In the genomic region with DNA sequence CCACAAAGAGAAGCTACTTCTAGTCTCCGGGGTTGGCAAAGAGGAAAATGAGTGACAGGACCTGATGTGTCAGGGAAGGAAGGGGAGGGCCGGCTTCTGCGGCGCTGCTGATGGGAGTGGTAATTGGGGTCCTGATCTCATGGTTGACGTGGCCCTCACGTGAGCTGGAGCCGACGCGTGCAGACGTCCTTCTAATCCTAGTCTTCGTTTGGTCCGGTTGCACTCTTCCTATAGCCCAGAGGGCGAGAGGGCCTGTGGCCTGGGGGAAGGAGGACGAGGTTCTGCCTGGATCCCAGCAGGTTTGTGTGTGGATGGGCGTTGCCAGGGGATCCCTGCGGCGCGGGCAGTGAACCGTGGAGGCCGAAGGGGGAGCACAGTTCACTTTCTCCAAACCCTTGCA, we compare ENCODE assay signal across 9 cellular contexts. TPM values are rescaled to one million over a fixed set of nuclear protein-coding genes. Genes with fewer than 3 reads are reported as not detected.
DNase-seq lines count a peak whose midpoint lies in the region; ATAC-seq, FAIRE-seq and TF ChIP-seq lines count a peak whose summit lies in the region.
"Had no signal": no experiment of that assay in that cellular context is flagged by ENCODE, and none has a peak within 500 bp of the region (broad histone marks: within the 10 kb centered on the region; RNA-seq: fewer than 3 reads in every experiment).

Gene ARMCX1 (plus strand): TSS at position 186 of the 400 bp plus-strand sequence. CDS start 2,384 bp downstream, outside the sequence.

- no peaks in the 10 kb centered on the region for H3K36me3 ChIP-seq in HEK293 (ENCODE audit: control insufficient read depth in 2 of 2, insufficient read depth in 1 of 2, low read length in 2 of 2)
- peaks cover 0 to 5% of the 10 kb centered on the region in 2 donors for H3K36me3 ChIP-seq in gastrocnemius medialis
- H3K36me3 ChIP-seq in WERI-Rb-1 = no peaks in the 10 kb centered on the region

- H3K27me3 ChIP-seq in AG04450 (ENCODE audit: control insufficient read depth, insufficient read depth, low read length) = no peaks in the 10 kb centered on the region
- H3K27me3 ChIP-seq in gastrocnemius medialis = no peaks in the 10 kb centered on the region
- peaks cover 56% of the 10 kb centered on the region for H3K27me3 ChIP-seq in WERI-Rb-1 (ENCODE audit: insufficient read depth, low read depth, severe bottlenecking)

- POLR2A ChIA-PET in AG04450 (lab: Yijun Ruan, JAX) (interaction anchor here (0.6 to 0.7 kb wide), 2 partner anchors 122 to 160 kb away, joined by 3 to 5 read pairs; partner anchors contain the start of gene RPL36A), HEK293 (lab: Yijun Ruan, JAX) (no interaction called here)

- intact Hi-C loops in gastrocnemius medialis (cut with DNase I; ENCODE audit: low total_unique reads) = loop anchor here (2.0 to 5.0 kb wide), 2 partner anchors 63 to 136 kb away; partner anchors contain the start of gene ARMCX4

- no peak for TF ChIP-seq CTCF in AG04450 (IDR thresholded peaks at IDR 0.05; ENCODE audit: low read depth, low read length)
- no peak for TF ChIP-seq CTCF in HEK293 (tag by site-specific recombination; IDR thresholded peaks at IDR 0.05)
- no peak for TF ChIP-seq CTCF in gastrocnemius medialis (IDR thresholded peaks at IDR 0.05 in 4 of 5, conservative IDR thresholded peaks at IDR 0.05 in 1 of 5)
- TF ChIP-seq CTCF in WERI-Rb-1 (IDR thresholded peaks at IDR 0.05; ENCODE audit: low read depth, low read length) = no peak

- H3K27ac ChIP-seq in AG04450 (ENCODE audit: low read depth, low read length) (peak within 1 kb of the TSS; percentile 90), HEK293 (ENCODE audit: extremely low read depth, low read depth, low read length) (no peak within 1 kb of the TSS), gastrocnemius medialis (peak within 1 kb of the TSS; percentile 77 to 87 (median 86)), WERI-Rb-1 (no peak within 1 kb of the TSS)

- TF ChIP-seq POLR2A in gastrocnemius medialis (IDR thresholded peaks at IDR 0.05) = peak; percentile 60 to 75

- H3K9me3 ChIP-seq in AG04450 (ENCODE audit: control insufficient read depth, insufficient read depth, low read length) = no peaks in the 10 kb centered on the region
- no peaks in the 10 kb centered on the region for H3K9me3 ChIP-seq in HEK293 (ENCODE audit: control insufficient read depth, insufficient read depth, low read depth, low read length)
- no peaks in the 10 kb centered on the region for H3K9me3 ChIP-seq in gastrocnemius medialis
- H3K9me3 ChIP-seq in WERI-Rb-1 (ENCODE audit: severe bottlenecking) = no peaks in the 10 kb centered on the region

- no peaks in the 10 kb centered on the region for H3K4me1 ChIP-seq in HEK293 (ENCODE audit: control insufficient read depth, insufficient read depth, low read length)
- no peaks in the 10 kb centered on the region for H3K4me1 ChIP-seq in gastrocnemius medialis

- peak; percentile 91 to 93 for ATAC-seq in gastrocnemius medialis

- CTCF ChIA-PET in AG04450 (lab: Charles Lee) = no interaction called here
- CTCF ChIA-PET in HEK293 (lab: Yijun Ruan, JAX) = no interaction called here

- peak; percentile 69 for FAIRE-seq in islet of Langerhans (lab: Jason Lieb, UNC)
- FAIRE-seq: GM18507 had no signal

- peak within 1 kb of the TSS; percentile 74 for H3K4me3 ChIP-seq in AG04450 (ENCODE audit: low read depth, low read length)
- H3K4me3 ChIP-seq in HEK293 (ENCODE audit: low read depth, low read length) = peak within 1 kb of the TSS; percentile 10
- peak within 1 kb of the TSS; percentile 59 to 79 (median 64) for H3K4me3 ChIP-seq in gastrocnemius medialis
- H3K4me3 ChIP-seq in WERI-Rb-1 (ENCODE audit: low read depth, low read length) = no peak within 1 kb of the TSS

- in situ Hi-C loops in gastrocnemius medialis (cut with MboI; ENCODE audit: low sequenced_read_pairs in 4 of 4) = no loop called here

- peak; percentile 45 for DNase-seq in AG04450 (ENCODE audit: low read depth, low spot score)
- peak; percentile 59 for DNase-seq in SK-N-DZ (ENCODE audit: low spot score)
- peak; percentile 39 for DNase-seq in dedifferentiated amniotic fluid mesenchymal stem cell (ENCODE audit: extremely low spot score)
- DNase-seq in gastrocnemius medialis = peak; percentile 43 to 68
- no peak for DNase-seq in activated gamma-delta T cell treated with Interleukin-2 at 50 U/mL for 16 hours
- no peak for DNase-seq in WERI-Rb-1

TF ChIP-seq in HEK293, 187 proteins besides CTCF, POLR2A, EP300 and RAD21:
- TF ChIP-seq, protein P1, sequence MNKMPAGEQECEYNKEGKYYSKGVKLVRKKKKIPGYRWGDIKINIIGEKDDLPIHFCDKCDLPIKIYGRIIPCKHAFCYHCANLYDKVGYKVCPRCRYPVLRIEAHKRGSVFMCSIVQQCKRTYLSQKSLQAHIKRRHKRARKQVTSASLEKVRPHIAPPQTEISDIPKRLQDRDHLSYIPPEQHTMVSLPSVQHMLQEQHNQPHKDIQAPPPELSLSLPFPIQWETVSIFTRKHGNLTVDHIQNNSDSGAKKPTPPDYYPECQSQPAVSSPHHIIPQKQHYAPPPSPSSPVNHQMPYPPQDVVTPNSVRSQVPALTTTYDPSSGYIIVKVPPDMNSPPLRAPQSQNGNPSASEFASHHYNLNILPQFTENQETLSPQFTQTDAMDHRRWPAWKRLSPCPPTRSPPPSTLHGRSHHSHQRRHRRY (tag by site-specific recombination; IDR thresholded peaks at IDR 0.05) = no peak
- no peak for TF ChIP-seq ZNF19 (tag by site-specific recombination; IDR thresholded peaks at IDR 0.05; ENCODE audit: low read depth)
- TF ChIP-seq MYNN (tag by site-specific recombination; IDR thresholded peaks at IDR 0.05; ENCODE audit: borderline replicate concordance) = no peak

RNA-seq across cellular contexts. Expression of gene ARMCX1, which starts in this region (rescaled TPM):
- 31.9 and 40.5 TPM in 2 replicates for polyA plus RNA-seq in AG04450 (2011; rRNA removed)
- 27.5 and 29.6 TPM in 2 replicates for polyA minus RNA-seq in AG04450 (2011; rRNA and poly(A)+ RNA removed)
- polyA plus RNA-seq in SK-N-DZ (2014; cell fraction: cytosol; rRNA removed) = 6.4 and 9.2 TPM in 2 replicates
- polyA plus RNA-seq in SK-N-DZ (2014; cell fraction: nucleus; rRNA removed) = 3.7 and 5.4 TPM in 2 replicates
- 10 to 100 TPM in 3 of 4 donors, 1 to 10 TPM in 1; 8.3 to 16.6 (median 12.8) TPM for total RNA-seq in gastrocnemius medialis

Comparison
In these comparisons a context has a peak if more than half of its experiments do, and no peak if none do; other contexts are left out.
1. DNase-seq: peak in AG04450 (single experiment), SK-N-DZ (single experiment), dedifferentiated amniotic fluid mesenchymal stem cell (single experiment) and gastrocnemius medialis (2 of 2); none in activated gamma-delta T cell treated with Interleukin-2 at 50 U/mL for 16 hours (single experiment) and WERI-Rb-1 (single experiment).
2. H3K27ac ChIP-seq: peak in AG04450 (single experiment) and gastrocnemius medialis (4 of 4); none in HEK293 (single experiment) and WERI-Rb-1 (single experiment).